Comparison of ENCODE assay signal across 1 cellular context in genomic region chr5:168592014-168592368, GRCh38.
TF ChIP-seq lines count a peak whose summit lies in the region.

No MANE protein-coding gene starts in this region.

TF ChIP-seq in HepG2, 621 proteins besides CTCF, POLR2A, EP300 and RAD21 (continued from another document and continues in another):
- TF ChIP-seq GRHL1 (CRISPR knock-in tag; conservative IDR thresholded peaks at IDR 0.05): no peak
- TF ChIP-seq TOE1 (CRISPR knock-in tag; IDR thresholded peaks at IDR 0.05): peak; percentile 91; the same call in 1 of the 2 replicates
- TF ChIP-seq ATF1 (CRISPR knock-in tag; IDR thresholded peaks at IDR 0.05): no peak
- no peak for TF ChIP-seq ZNF784 (CRISPR knock-in tag; IDR thresholded peaks at IDR 0.05; ENCODE audit: borderline replicate concordance)
- TF ChIP-seq ZNF263 (CRISPR knock-in tag; IDR thresholded peaks at IDR 0.05): no peak; the same call in 1 of the 2 replicates
- peak; percentile 91; the same call in 1 of the 2 replicates for TF ChIP-seq KDM3A (CRISPR knock-in tag; IDR thresholded peaks at IDR 0.05; ENCODE audit: low read depth)
- no peak for TF ChIP-seq SOX6 (IDR thresholded peaks at IDR 0.05)
- TF ChIP-seq SOX6 (CRISPR knock-in tag; IDR thresholded peaks at IDR 0.05): peak; percentile 91
- TF ChIP-seq SRSF9 (IDR thresholded peaks at IDR 0.05; ENCODE audit: borderline replicate concordance, insufficient read depth, low read depth, low read length, poor library complexity, severe bottlenecking): no peak
- no peak for TF ChIP-seq ZNF773 (CRISPR knock-in tag; IDR thresholded peaks at IDR 0.05; ENCODE audit: borderline replicate concordance)
- no peak for TF ChIP-seq PATZ1 (CRISPR knock-in tag; IDR thresholded peaks at IDR 0.05)
- TF ChIP-seq ZMAT3 (CRISPR knock-in tag; conservative IDR thresholded peaks at IDR 0.05): no peak
- TF ChIP-seq HNF4A (CRISPR knock-in tag; IDR thresholded peaks at IDR 0.05): peak; percentile 79
- TF ChIP-seq MIER2 (CRISPR knock-in tag; IDR thresholded peaks at IDR 0.05): peak; percentile 84; the same call in 1 of the 2 replicates
- no peak for TF ChIP-seq ZNF142 (CRISPR knock-in tag; IDR thresholded peaks at IDR 0.05)
- TF ChIP-seq ZBTB25 (CRISPR knock-in tag; IDR thresholded peaks at IDR 0.05): peak; percentile 70
- peak; percentile 79 for TF ChIP-seq RXRB (CRISPR knock-in tag; IDR thresholded peaks at IDR 0.05; ENCODE audit: borderline replicate concordance)
- no peak for TF ChIP-seq REL (CRISPR knock-in tag; conservative IDR thresholded peaks at IDR 0.05)
- no peak for TF ChIP-seq ZNF576 (CRISPR knock-in tag; IDR thresholded peaks at IDR 0.05)
- no peak for TF ChIP-seq SPEN (CRISPR knock-in tag; IDR thresholded peaks at IDR 0.05; ENCODE audit: low read depth)
- TF ChIP-seq ZBED4 (CRISPR knock-in tag; IDR thresholded peaks at IDR 0.05; ENCODE audit: borderline replicate concordance): 0 out of 2 replicates have a peak, but pooled peaks have one; percentile 22
- no peak for TF ChIP-seq YEATS4 (CRISPR knock-in tag; IDR thresholded peaks at IDR 0.05; ENCODE audit: borderline replicate concordance)
- peak; percentile 69; the same call in 1 of the 2 replicates for TF ChIP-seq ZNF317 (CRISPR knock-in tag; IDR thresholded peaks at IDR 0.05)
- no peak for TF ChIP-seq ZNF549 (CRISPR knock-in tag; IDR thresholded peaks at IDR 0.05)
- TF ChIP-seq ZBTB40 (IDR thresholded peaks at IDR 0.05): no peak
- no peak; the same call in 1 of the 2 replicates for TF ChIP-seq ZBTB40 (CRISPR knock-in tag; IDR thresholded peaks at IDR 0.05)
- TF ChIP-seq RFX1 (IDR thresholded peaks at IDR 0.05): no peak
- no peak for TF ChIP-seq ZNF432 (CRISPR knock-in tag; IDR thresholded peaks at IDR 0.05; ENCODE audit: borderline replicate concordance)
